Comparison of ENCODE assay signal across 7 cellular contexts in the genomic region with DNA sequence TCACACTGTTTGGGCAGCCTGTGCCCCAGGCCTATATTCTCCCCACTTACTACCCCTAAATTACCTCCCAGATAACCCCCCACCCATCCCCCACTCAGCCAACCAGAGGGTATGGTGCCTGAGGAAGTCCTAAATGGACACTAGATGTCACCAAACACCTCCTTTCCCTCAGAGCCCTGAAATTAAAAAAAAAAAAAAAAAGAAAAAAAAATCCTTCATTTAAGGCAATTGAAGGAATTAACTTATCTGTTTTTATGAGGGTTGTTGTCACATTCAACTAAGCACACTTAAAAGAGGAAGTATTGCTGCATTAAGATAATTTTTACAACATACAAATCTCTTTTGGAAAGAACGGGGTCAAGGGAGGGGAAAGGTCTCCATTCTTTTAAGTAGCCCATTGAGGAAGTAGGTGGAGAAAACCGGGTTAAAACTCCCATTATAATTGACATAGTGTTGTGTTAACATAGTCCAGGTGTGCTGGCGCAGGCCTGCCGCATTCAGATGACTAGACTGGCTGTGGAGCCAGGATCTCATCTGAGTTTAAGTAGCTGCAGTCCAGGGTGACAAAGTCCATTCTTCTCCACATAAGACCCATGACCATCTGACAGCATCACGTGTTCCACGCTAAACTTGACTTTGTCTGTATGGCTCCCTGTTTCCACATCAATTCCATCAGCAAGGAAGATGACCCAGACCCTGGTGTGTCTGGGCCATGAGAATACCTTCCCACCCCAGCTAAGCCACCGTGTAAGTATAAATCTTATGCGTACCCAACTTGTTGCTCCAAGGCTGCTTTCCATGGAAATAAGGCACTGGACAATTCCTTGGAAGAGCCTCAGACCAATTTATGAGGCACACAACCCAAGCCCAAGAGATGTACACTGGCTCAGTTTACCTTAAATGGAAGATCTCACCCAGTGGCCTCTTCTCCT. TPM values are rescaled to one million over a fixed set of nuclear protein-coding genes. Genes with fewer than 3 reads are reported as not detected.
A peak's percentile ranks its signal among the peaks of the same experiment; 100 is the strongest.
DNase-seq lines count a peak whose midpoint lies in the region; ATAC-seq and TF ChIP-seq lines count a peak whose summit lies in the region.

No MANE protein-coding gene starts in this region.

- no peaks in the 10 kb centered on the region for H3K79me2 ChIP-seq in MM.1S (ENCODE audit: low read length)

- no peak overlapping the region for H3K9ac ChIP-seq in MM.1S (ENCODE audit: low read length)

- H3K4me1 ChIP-seq in MM.1S (ENCODE audit: low read length) = no peaks in the 10 kb centered on the region

- no peaks in the 10 kb centered on the region for H3F3A ChIP-seq in MM.1S (ENCODE audit: insufficient read depth, low read length)

- no peaks in the 10 kb centered on the region for H3K9me3 ChIP-seq in MM.1S (replicated peaks; ENCODE audit: insufficient read depth, low read length)

- H4K20me1 ChIP-seq in MM.1S (ENCODE audit: insufficient read depth, low read length) = no peaks in the 10 kb centered on the region

- no peaks in the 10 kb centered on the region for H3K36me3 ChIP-seq in MM.1S (replicated peaks; ENCODE audit: insufficient read depth, low read length)

- no peak for ATAC-seq in GM19467 (IDR thresholded peaks at IDR 0.05; ENCODE audit: unreplicated experiment)
- no peak for ATAC-seq in HG03039 (IDR thresholded peaks at IDR 0.05; ENCODE audit: unreplicated experiment)

- H3K27ac ChIP-seq in MM.1S (ENCODE audit: low read length) = no peak overlapping the region

- H3K4me3 ChIP-seq in MM.1S (ENCODE audit: low read length) = no peak overlapping the region

- TF ChIP-seq CTCF in MM.1S (IDR thresholded peaks at IDR 0.05; ENCODE audit: low read length) = peak; percentile 36

- no peaks in the 10 kb centered on the region for H3K27me3 ChIP-seq in MM.1S (replicated peaks; ENCODE audit: insufficient read depth, low read length)

- H3K9me2 ChIP-seq in MM.1S (replicated peaks; ENCODE audit: insufficient read depth, low read length) = no peaks in the 10 kb centered on the region

- no peak overlapping the region for H2AFZ ChIP-seq in MM.1S (ENCODE audit: low read length)

- DNase-seq in GF-D8 (lab: John Stamatoyannopoulos, UW) = peak; percentile 20
- DNase-seq in MM.1S = peak; percentile 35
- peak; percentile 52 for DNase-seq in SK-N-DZ (ENCODE audit: low spot score)
- DNase-seq in glomerular visceral epithelial cell (ENCODE audit: extremely low spot score) = peak; percentile 44
- no peak for DNase-seq in CD1c-positive myeloid dendritic cell (ENCODE audit: extremely low spot score)

- no peak overlapping the region for H3K4me2 ChIP-seq in MM.1S (ENCODE audit: low read depth, low read length)

RNA-seq across cellular contexts. Expression of a gene that starts 46.4 kb away (rescaled TPM):
- 18.0 and 19.1 TPM in 2 replicates for polyA plus RNA-seq in SK-N-DZ (2014; cell fraction: cytosol; rRNA removed)
- 14.2 and 19.5 TPM in 2 replicates for polyA plus RNA-seq in SK-N-DZ (2014; cell fraction: nucleus; rRNA removed)

RNA-seq across cellular contexts. Expression of a gene that starts 52.7 kb away (rescaled TPM):
- 298 and 375 TPM in 2 replicates for polyA plus RNA-seq in SK-N-DZ (2014; cell fraction: cytosol; rRNA removed)
- 109 and 140 TPM in 2 replicates for polyA plus RNA-seq in SK-N-DZ (2014; cell fraction: nucleus; rRNA removed)
